8 cellular contexts compared by ENCODE assay signal in genomic region chr1:27154991-27155781, GRCh38. TPM values are rescaled to one million over a fixed set of nuclear protein-coding genes. Genes with fewer than 3 reads are reported as not detected.
A peak's percentile ranks its signal among the peaks of the same experiment; 100 is the strongest.
DNase-seq lines count a peak whose midpoint lies in the region; ATAC-seq and TF ChIP-seq lines count a peak whose summit lies in the region.

Gene SLC9A1 (minus strand): TSS chr1:27155125. CDS start chr1:27154334, 791 bp downstream.

- TF ChIP-seq POLR2A in uterus (IDR thresholded peaks at IDR 0.05): peak; percentile 93 to 99

- H3K27me3 Mint-ChIP-seq in T-helper 1 cell treated with Interleukin-12 subunit alpha and Interleukin-12 subunit beta and Interleukin-4 antibody, amounts not matched to agents 30 μg/mL and 1 μg/mL, for 36 hours (ENCODE audit: low read depth): no peaks in the 10 kb centered on the region

- DNase-seq in NCI-H1417 treated with DMSO at 0.1 percent for 48 hours (lab: John Stamatoyannopoulos, UW) (peak; percentile 54), amygdala (lab: John Stamatoyannopoulos, UW) (peak in 55 of 56 donors; percentile 52 to 95 (median 86)), left ventricle myocardium superior (peak; percentile 97), psoas muscle (peak; percentile 93 to 97), uterus (peak; percentile 94 to 96)

- no peaks in the 10 kb centered on the region for H3K9me3 Mint-ChIP-seq in T-helper 1 cell treated with Interleukin-12 subunit alpha and Interleukin-12 subunit beta and Interleukin-4 antibody, amounts not matched to agents 30 μg/mL and 1 μg/mL, for 36 hours

- peaks cover 43% of the 10 kb centered on the region for H3K4me1 Mint-ChIP-seq in T-helper 1 cell treated with Interleukin-12 subunit alpha and Interleukin-12 subunit beta and Interleukin-4 antibody, amounts not matched to agents 30 μg/mL and 1 μg/mL, for 36 hours (ENCODE audit: low read depth)

- no peaks in the 10 kb centered on the region for H3K9me3 ChIP-seq in psoas muscle
- H3K9me3 ChIP-seq in uterus: no peaks in the 10 kb centered on the region

- no peaks in the 10 kb centered on the region for H3K36me3 Mint-ChIP-seq in T-helper 1 cell treated with Interleukin-12 subunit alpha and Interleukin-12 subunit beta and Interleukin-4 antibody, amounts not matched to agents 30 μg/mL and 1 μg/mL, for 36 hours (ENCODE audit: low read depth)

- H3K4me1 ChIP-seq in psoas muscle (peaks cover 44% of the 10 kb centered on the region), uterus (no peaks in the 10 kb centered on the region)

- H3K4me3 ChIP-seq in GM12875 (ENCODE audit: low read depth, low read length) (peak within 1 kb of the TSS; percentile 80), psoas muscle (peak within 1 kb of the TSS; percentile 78), uterus (peak within 1 kb of the TSS; percentile 46 to 92)

- peak; percentile 83 for TF ChIP-seq CTCF in GM12875 (IDR thresholded peaks at IDR 0.05; ENCODE audit: borderline replicate concordance, insufficient read depth, low read depth, low read length)
- peak; percentile 71 for TF ChIP-seq CTCF in psoas muscle (IDR thresholded peaks at IDR 0.05)
- TF ChIP-seq CTCF in uterus (IDR thresholded peaks at IDR 0.05): peak; percentile 74 to 87 (median 80)

- H3K27ac Mint-ChIP-seq in T-helper 1 cell treated with Interleukin-12 subunit alpha and Interleukin-12 subunit beta and Interleukin-4 antibody, amounts not matched to agents 30 μg/mL and 1 μg/mL, for 36 hours: peak within 1 kb of the TSS; percentile 99

- WGBS in psoas muscle, 3 donors: 2 to 3% (median 2%) methylated on average over 29 to 40 of the region's 40 CpGs

- ATAC-seq in HG02763 (IDR thresholded peaks at IDR 0.05; ENCODE audit: unreplicated experiment) (peak; percentile 90), left ventricle myocardium superior (peak; percentile 85), psoas muscle (peak; percentile 87 to 90 (median 89))

- H3K27ac ChIP-seq in psoas muscle: peak within 1 kb of the TSS; percentile 92
- H3K27ac ChIP-seq in uterus: peak within 1 kb of the TSS; percentile 84 to 95

- intact Hi-C loops in left ventricle myocardium superior (cut with micrococcal nuclease) (no loop called here), psoas muscle (cut with DNase I) (loop anchor here (5.0 kb wide), 2 partner anchors 38 to 82 kb away; no protein-coding TSS in a partner anchor), uterus (cut with DNase I; ENCODE audit: low total_unique reads) (loop anchor here (5.0 kb wide), 1 partner anchor 48 kb away; no protein-coding TSS in a partner anchor)

- H3K36me3 ChIP-seq in psoas muscle (ENCODE audit: insufficient read depth in 1 of 2, low read depth in 1 of 2) (no peaks in the 10 kb centered on the region), uterus (no peaks in the 10 kb centered on the region)

- peak within 1 kb of the TSS; percentile 91 for H3K4me3 Mint-ChIP-seq in T-helper 1 cell treated with Interleukin-12 subunit alpha and Interleukin-12 subunit beta and Interleukin-4 antibody, amounts not matched to agents 30 μg/mL and 1 μg/mL, for 36 hours

- H3K27me3 ChIP-seq in psoas muscle (ENCODE audit: insufficient read depth in 3 of 3, low read length in 2 of 3): no peaks in the 10 kb centered on the region
- no peaks in the 10 kb centered on the region for H3K27me3 ChIP-seq in uterus

RNA-seq across cellular contexts. Expression of gene SLC9A1, which starts in this region (rescaled TPM):
- total RNA-seq in left ventricle myocardium superior: 23.1 TPM
- 10 to 100 TPM in 1 of 4 donors, 1 to 10 TPM in 3; 5.2 to 14.3 (median 7.7) TPM for total RNA-seq in psoas muscle
- polyA plus RNA-seq in psoas muscle: 10 to 100 TPM in 1 of 3 donors, 1 to 10 TPM in 2; 2.3 to 17.0 (median 3.8) TPM
- total RNA-seq in uterus: 10 to 100 TPM in 2 of 4 donors, 1 to 10 TPM in 2; 3.1 to 33.6 (median 18.4) TPM

Comparison
In these comparisons a context has a peak if more than half of its experiments do, and no peak if none do; other contexts are left out.
1. Peak in every context shown above with its lines: DNase-seq, ATAC-seq, H3K4me3 ChIP-seq and H3K27ac ChIP-seq.